Comparison of ENCODE assay signal across 25 cellular contexts in genomic region chr3:3227670-3228069, GRCh38.
"Had no signal": no experiment of that assay in that cellular context is flagged by ENCODE, and none has a peak within 500 bp of the region (broad histone marks: within the 10 kb centered on the region; RNA-seq: fewer than 3 reads in every experiment).

No MANE protein-coding gene starts in this region.

- H3K27ac ChIP-seq: lower lobe of right lung, pancreas, prostate gland, skin epidermis, stomach, testis, thyroid gland, transverse colon, upper lobe of left lung, vagina had no signal

- H3K36me3 ChIP-seq: lower lobe of right lung, pancreas, prostate gland, stomach, thyroid gland, transverse colon, upper lobe of left lung, vagina had no signal

- H3K4me1 ChIP-seq: lower lobe of right lung, pancreas, prostate gland, stomach, testis, thyroid gland, transverse colon, upper lobe of left lung, vagina had no signal

- ATAC-seq: lower lobe of right lung; naive thymus-derived CD8-positive, alpha-beta T cell; pancreas; sciatic nerve; stimulated activated naive B cell treated with anti-CD40 and anti-IgM and Interleukin-4, amounts not matched to agents 10 μg/mL and 1 μg/mL and 100 μg/mL, for 72 hours; stimulated activated naive CD8-positive, alpha-beta T cell treated with anti-CD3 and anti-CD28 coated beads, Interleukin-15, Interleukin-2, amounts not matched to agents 100 U/mL and 50 U/mL, for 24 hours had no signal

- H3K27me3 ChIP-seq: pancreas, stomach, testis, thyroid gland, transverse colon, upper lobe of left lung, vagina had no signal

- H3K9me3 ChIP-seq: pancreas, prostate gland, testis, thyroid gland, transverse colon, upper lobe of left lung, vagina had no signal

- DNase-seq: hypothalamus; immature natural killer cell; kidney; lower lobe of right lung; mammary epithelial cell; mesenchymal stem cell; naive thymus-derived CD8-positive, alpha-beta T cell; nucleus accumbens; pancreas; posterior cingulate gyrus; stimulated activated CD4-positive, alpha-beta T cell treated with anti-CD3 and anti-CD28 coated beads, Interleukin-12 subunit alpha, Interleukin-12 subunit beta, amount 100 ng/mL, for 4 hours; stimulated activated CD4-positive, alpha-beta T cell treated with anti-CD3 and anti-CD28 coated beads, Interleukin-15, amount 100 ng/mL, for 24 hours; stimulated activated CD4-positive, alpha-beta T cell treated with anti-CD3 and anti-CD28 coated beads, Interleukin-2, amount 100 ng/mL, for 24 hours; stimulated activated CD4-positive, alpha-beta T cell treated with anti-CD3 and anti-CD28 coated beads, Interleukin-4, amount 100 ng/mL, for 1 hour; stimulated activated naive B cell treated with anti-CD40 and anti-IgM and Interleukin-4, amounts not matched to agents 10 μg/mL and 1 μg/mL and 100 μg/mL, for 72 hours; stimulated activated naive CD8-positive, alpha-beta T cell treated with anti-CD3 and anti-CD28 coated beads, Interleukin-15, Interleukin-2, amounts not matched to agents 100 U/mL and 50 U/mL, for 24 hours; stomach; testis; thyroid gland; transverse colon; upper lobe of left lung had no signal

- H3K4me3 ChIP-seq: lower lobe of right lung, pancreas, prostate gland, skin epidermis, stomach, testis, thyroid gland, transverse colon, upper lobe of left lung, vagina had no signal
